8 cellular contexts compared by ENCODE assay signal in genomic region chr2:10141736-10142639, GRCh38. TPM values are rescaled to one million over a fixed set of nuclear protein-coding genes. Genes with fewer than 3 reads are reported as not detected.
DNase-seq lines count a peak whose midpoint lies in the region; ATAC-seq and TF ChIP-seq lines count a peak whose summit lies in the region.

No MANE protein-coding gene starts in this region.

- peak; percentile 45 to 62 for TF ChIP-seq CTCF in Caco-2 (IDR thresholded peaks at IDR 0.05; ENCODE audit: insufficient read depth in 1 of 2, low read depth in 1 of 2, low read length in 1 of 2, severe bottlenecking in 1 of 2, unreplicated experiment in 1 of 2)
- peak; percentile 47 for TF ChIP-seq CTCF in Loucy (conservative IDR thresholded peaks at IDR 0.05; ENCODE audit: low read length)

- intact Hi-C loops in Caco-2 (cut with micrococcal nuclease; ENCODE audit: unreplicated experiment): loop anchor here (1.0 to 5.0 kb wide), 2 partner anchors 267 to 295 kb away; no protein-coding TSS in a partner anchor

- POLR2A ChIA-PET in Caco-2 (lab: Charles Lee): interaction anchor here (0.6 kb wide), 2 partner anchors 8 to 306 kb away, joined by 4 to 10 read pairs; partner anchors contain the start of gene ODC1

- H3K4me1 ChIP-seq in Caco-2 (0 out of 2 replicates have a peak, but pooled peaks cover 5% of the 10 kb centered on the region), Loucy (ENCODE audit: insufficient read depth, low read length, poor library complexity, severe bottlenecking) (peaks cover 20% of the 10 kb centered on the region), thymus (ENCODE audit: control insufficient read depth, insufficient read depth, low read length) (peaks cover 7% of the 10 kb centered on the region)

- H3K9me2 ChIP-seq in Loucy (replicated peaks; ENCODE audit: low read depth, low read length): no peaks in the 10 kb centered on the region

- H3K27me3 ChIP-seq in Caco-2 (replicated peaks; ENCODE audit: control insufficient read depth, insufficient read depth, low read length): no peaks in the 10 kb centered on the region
- no peaks in the 10 kb centered on the region for H3K27me3 ChIP-seq in Loucy (ENCODE audit: insufficient read depth, low read length, poor library complexity, severe bottlenecking)
- H3K27me3 ChIP-seq in thymus (ENCODE audit: control insufficient read depth, insufficient read depth): no peaks in the 10 kb centered on the region

- H3K4me2 ChIP-seq in Loucy (ENCODE audit: low read depth, low read length, poor library complexity, severe bottlenecking): peak overlapping the region; percentile 61

- H3K4me1 Mint-ChIP-seq in Caco-2 (ENCODE audit: low read depth, unreplicated experiment): no peaks in the 10 kb centered on the region
- peaks cover 18% of the 10 kb centered on the region for H3K4me1 Mint-ChIP-seq in activated naive CD8-positive, alpha-beta T cell (ENCODE audit: low read depth)

- peak overlapping the region; percentile 42 for H3K9ac ChIP-seq in Loucy (ENCODE audit: low read depth, low read length, poor library complexity, severe bottlenecking)

- H3K4me3 ChIP-seq in Caco-2 (ENCODE audit: low read depth, low read length) (no peak overlapping the region), Loucy (ENCODE audit: low read length, poor library complexity, severe bottlenecking) (peak overlapping the region; percentile 34), thymus (ENCODE audit: low read length) (no peak overlapping the region)

- ATAC-seq in HG03571 (IDR thresholded peaks at IDR 0.05; ENCODE audit: unreplicated experiment): no peak
- no peak for ATAC-seq in HG02623 (IDR thresholded peaks at IDR 0.05; ENCODE audit: unreplicated experiment)

- no peak overlapping the region for H2AFZ ChIP-seq in Loucy (ENCODE audit: low read length)

- peaks cover 88% of the 10 kb centered on the region for H3K79me2 ChIP-seq in Loucy (ENCODE audit: insufficient read depth, low read length)

- H3K9me3 Mint-ChIP-seq in Caco-2 (ENCODE audit: unreplicated experiment): no peaks in the 10 kb centered on the region
- H3K9me3 Mint-ChIP-seq in activated naive CD8-positive, alpha-beta T cell (ENCODE audit: low read depth): no peaks in the 10 kb centered on the region

- no peak overlapping the region for H3K4me3 Mint-ChIP-seq in Caco-2 (ENCODE audit: unreplicated experiment)
- H3K4me3 Mint-ChIP-seq in activated naive CD8-positive, alpha-beta T cell: peak overlapping the region; percentile 32

- peaks cover 16% of the 10 kb centered on the region for H4K20me1 ChIP-seq in Loucy (ENCODE audit: insufficient read depth, low read length, poor library complexity, severe bottlenecking)

- H3K36me3 ChIP-seq in Caco-2 (ENCODE audit: control insufficient read depth, insufficient read depth, low read length): peaks cover 5% of the 10 kb centered on the region
- peaks cover 46% of the 10 kb centered on the region; the same call in 1 of the 2 replicates for H3K36me3 ChIP-seq in Loucy (ENCODE audit: insufficient read depth, low read length)
- peaks cover 45% of the 10 kb centered on the region for H3K36me3 ChIP-seq in thymus (ENCODE audit: control insufficient read depth, insufficient read depth)

- H3K27ac Mint-ChIP-seq in Caco-2 (ENCODE audit: unreplicated experiment): peak overlapping the region; percentile 23
- H3K27ac Mint-ChIP-seq in activated naive CD8-positive, alpha-beta T cell: no peak overlapping the region

- 70% methylated on average over 32 of the region's 32 CpGs for WGBS in thymus

- no peaks in the 10 kb centered on the region for H3K27me3 Mint-ChIP-seq in Caco-2 (ENCODE audit: insufficient read depth, unreplicated experiment)
- no peaks in the 10 kb centered on the region for H3K27me3 Mint-ChIP-seq in activated naive CD8-positive, alpha-beta T cell

- DNase-seq in Caco-2 (peak in 1 of 2 experiments; percentile 56), iPS-NIHi7 (ENCODE audit: extremely low spot score) (peak; percentile 81), HCEC 1CT (no peak)

- no peaks in the 10 kb centered on the region for H3F3A ChIP-seq in Loucy (ENCODE audit: low read depth)

- BruUV-seq in Caco-2 (replicated peaks; lab: Mats Ljungman, UMichigan): no TSS peak

- H3K27ac ChIP-seq in thymus (ENCODE audit: low read depth): peak overlapping the region; percentile 33

- H3K36me3 Mint-ChIP-seq in Caco-2 (ENCODE audit: insufficient read depth, unreplicated experiment): peaks cover 41% of the 10 kb centered on the region
- no peaks in the 10 kb centered on the region for H3K36me3 Mint-ChIP-seq in activated naive CD8-positive, alpha-beta T cell

- H3K9me3 ChIP-seq in Caco-2 (no peaks in the 10 kb centered on the region), Loucy (ENCODE audit: insufficient read depth, low read depth, low read length) (no peaks in the 10 kb centered on the region), thymus (ENCODE audit: control insufficient read depth) (no peaks in the 10 kb centered on the region)

- CTCF ChIA-PET in Caco-2 (lab: Charles Lee): interaction anchor here (0.6 to 1.9 kb wide), 6 partner anchors 18 to 293 kb away, joined by 3 to 22 read pairs (median 3); no protein-coding TSS in a partner anchor

RNA-seq across cellular contexts. Expression of gene RRM2, which starts 19.4 kb away (rescaled TPM):
- 160 and 169 TPM in 2 replicates for total RNA-seq in Caco-2 (2022)
- polyA plus RNA-seq in thymus: 4.2 TPM
